1 cellular context compared by ENCODE assay signal in the genomic region with DNA sequence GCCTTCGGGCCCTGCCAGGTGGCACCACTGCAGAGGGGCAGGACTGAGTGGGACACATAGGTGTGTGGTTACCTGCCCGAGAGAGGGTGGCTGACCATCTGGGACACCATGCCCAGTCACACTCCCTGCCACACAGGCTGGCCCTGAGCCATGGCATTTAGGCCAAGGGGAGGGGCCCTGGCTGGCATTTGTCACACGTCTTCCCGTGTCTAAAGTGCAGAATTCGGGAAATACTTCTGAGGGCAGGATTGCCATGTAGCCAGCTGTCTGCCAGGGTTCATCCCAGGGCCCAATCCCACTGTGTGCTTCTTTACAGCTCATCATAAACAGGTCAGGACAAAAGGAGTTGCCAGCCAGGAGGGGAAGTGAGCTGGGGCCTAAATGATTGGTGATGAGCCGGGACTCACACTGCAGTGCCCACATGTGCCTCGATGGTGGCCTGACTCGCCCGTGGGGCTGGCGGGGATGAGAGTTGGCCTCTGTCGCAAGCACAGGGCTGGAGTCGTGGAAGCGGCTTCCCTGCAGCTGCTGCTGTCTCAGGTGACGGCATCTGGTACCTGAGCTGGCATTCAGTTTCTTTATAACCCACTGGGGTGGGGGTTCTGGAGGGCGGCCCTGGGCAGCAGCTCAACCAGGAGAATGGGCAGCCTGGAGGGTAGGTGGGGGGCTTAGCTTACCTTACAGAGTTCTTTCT.
A peak's percentile ranks its signal among the peaks of the same experiment; 100 is the strongest.
TF ChIP-seq lines count a peak whose summit lies in the region.

No MANE protein-coding gene starts in this region.

TF ChIP-seq in liver, 16 proteins besides CTCF, POLR2A, EP300 and RAD21 (continued from another document):
- TF ChIP-seq, protein P1, sequence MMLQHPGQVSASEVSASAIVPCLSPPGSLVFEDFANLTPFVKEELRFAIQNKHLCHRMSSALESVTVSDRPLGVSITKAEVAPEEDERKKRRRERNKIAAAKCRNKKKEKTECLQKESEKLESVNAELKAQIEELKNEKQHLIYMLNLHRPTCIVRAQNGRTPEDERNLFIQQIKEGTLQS (IDR thresholded peaks at IDR 0.05), result no peak
- TF ChIP-seq FOXA1 (IDR thresholded peaks at IDR 0.05) (no peak), TAF1 (conservative IDR thresholded peaks at IDR 0.05) (no peak), FOXA2 (IDR thresholded peaks at IDR 0.05) (no peak), RXRA (IDR thresholded peaks at IDR 0.05) (peak; percentile 82 to 88), HNF4G (IDR thresholded peaks at IDR 0.05) (peak; percentile 61), NR2F2 (IDR thresholded peaks at IDR 0.05) (no peak), SP1 (IDR thresholded peaks at IDR 0.05) (peak; percentile 86), GABPA (IDR thresholded peaks at IDR 0.05 in 1 of 2, conservative IDR thresholded peaks at IDR 0.05 in 1 of 2) (no peak)
- TF ChIP-seq, protein P2, sequence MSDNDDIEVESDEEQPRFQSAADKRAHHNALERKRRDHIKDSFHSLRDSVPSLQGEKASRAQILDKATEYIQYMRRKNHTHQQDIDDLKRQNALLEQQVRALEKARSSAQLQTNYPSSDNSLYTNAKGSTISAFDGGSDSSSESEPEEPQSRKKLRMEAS (IDR thresholded peaks at IDR 0.05), result peak; percentile 48
- TF ChIP-seq, protein P3, sequence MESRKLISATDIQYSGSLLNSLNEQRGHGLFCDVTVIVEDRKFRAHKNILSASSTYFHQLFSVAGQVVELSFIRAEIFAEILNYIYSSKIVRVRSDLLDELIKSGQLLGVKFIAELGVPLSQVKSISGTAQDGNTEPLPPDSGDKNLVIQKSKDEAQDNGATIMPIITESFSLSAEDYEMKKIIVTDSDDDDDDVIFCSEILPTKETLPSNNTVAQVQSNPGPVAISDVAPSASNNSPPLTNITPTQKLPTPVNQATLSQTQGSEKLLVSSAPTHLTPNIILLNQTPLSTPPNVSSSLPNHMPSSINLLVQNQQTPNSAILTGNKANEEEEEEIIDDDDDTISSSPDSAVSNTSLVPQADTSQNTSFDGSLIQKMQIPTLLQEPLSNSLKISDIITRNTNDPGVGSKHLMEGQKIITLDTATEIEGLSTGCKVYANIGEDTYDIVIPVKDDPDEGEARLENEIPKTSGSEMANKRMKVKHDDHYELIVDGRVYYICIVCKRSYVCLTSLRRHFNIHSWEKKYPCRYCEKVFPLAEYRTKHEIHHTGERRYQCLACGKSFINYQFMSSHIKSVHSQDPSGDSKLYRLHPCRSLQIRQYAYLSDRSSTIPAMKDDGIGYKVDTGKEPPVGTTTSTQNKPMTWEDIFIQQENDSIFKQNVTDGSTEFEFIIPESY (IDR thresholded peaks at IDR 0.05), result no peak
